Comparison of ENCODE assay signal across 1 cellular context in genomic region chr1:117673405-117673804, GRCh38.
TF ChIP-seq lines count a peak whose summit lies in the region.

No MANE protein-coding gene starts in this region.

TF ChIP-seq in K562, 482 proteins besides CTCF, POLR2A, EP300 and RAD21 (continued from another document):
- TF ChIP-seq, protein P1, sequence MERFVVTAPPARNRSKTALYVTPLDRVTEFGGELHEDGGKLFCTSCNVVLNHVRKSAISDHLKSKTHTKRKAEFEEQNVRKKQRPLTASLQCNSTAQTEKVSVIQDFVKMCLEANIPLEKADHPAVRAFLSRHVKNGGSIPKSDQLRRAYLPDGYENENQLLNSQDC (CRISPR knock-in tag; IDR thresholded peaks at IDR 0.05), result no peak
- TF ChIP-seq CBFA2T3 (IDR thresholded peaks at IDR 0.05) (peak; percentile 42), ZNF212 (CRISPR knock-in tag; IDR thresholded peaks at IDR 0.05) (no peak), TCF15 (CRISPR knock-in tag; IDR thresholded peaks at IDR 0.05) (no peak), NFXL1 (CRISPR knock-in tag; IDR thresholded peaks at IDR 0.05) (no peak), HMG20A (CRISPR knock-in tag; conservative IDR thresholded peaks at IDR 0.05) (no peak), SIX5 (IDR thresholded peaks at IDR 0.05; ENCODE audit: borderline replicate concordance in 1 of 2, insufficient read depth in 1 of 2, low read depth in 1 of 2, low read length in 2 of 2) (no peak), ZNF232 (CRISPR knock-in tag; IDR thresholded peaks at IDR 0.05) (no peak), ZFP36 (IDR thresholded peaks at IDR 0.05; ENCODE audit: low read depth, low read length, partially characterized antibody) (peak; percentile 84), RCOR1 (IDR thresholded peaks at IDR 0.05; ENCODE audit: borderline replicate concordance in 1 of 2, low read depth in 2 of 2, low read length in 2 of 2) (0 out of 4 replicates have a peak, but pooled peaks of 1 of the 2 experiments have one; percentile 13), ATF3 (IDR thresholded peaks at IDR 0.05) (0 out of 2 replicates have a peak, but pooled peaks have one; percentile 20), ATF3 (CRISPR knock-in tag; conservative IDR thresholded peaks at IDR 0.05) (no peak), BRF2 (IDR thresholded peaks at IDR 0.05; ENCODE audit: borderline replicate concordance, insufficient read depth, insufficient read length) (no peak), CCNT2 (IDR thresholded peaks at IDR 0.05; ENCODE audit: borderline replicate concordance, extremely low read depth, insufficient read length, low read depth, low read length) (no peak)
- TF ChIP-seq, protein P2, sequence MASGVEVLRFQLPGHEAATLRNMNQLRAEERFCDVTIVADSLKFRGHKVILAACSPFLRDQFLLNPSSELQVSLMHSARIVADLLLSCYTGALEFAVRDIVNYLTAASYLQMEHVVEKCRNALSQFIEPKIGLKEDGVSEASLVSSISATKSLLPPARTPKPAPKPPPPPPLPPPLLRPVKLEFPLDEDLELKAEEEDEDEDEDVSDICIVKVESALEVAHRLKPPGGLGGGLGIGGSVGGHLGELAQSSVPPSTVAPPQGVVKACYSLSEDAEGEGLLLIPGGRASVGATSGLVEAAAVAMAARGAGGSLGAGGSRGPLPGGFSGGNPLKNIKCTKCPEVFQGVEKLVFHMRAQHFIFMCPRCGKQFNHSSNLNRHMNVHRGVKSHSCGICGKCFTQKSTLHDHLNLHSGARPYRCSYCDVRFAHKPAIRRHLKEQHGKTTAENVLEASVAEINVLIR (CRISPR knock-in tag; IDR thresholded peaks at IDR 0.05), result no peak
TF ChIP-seq in K562: peak in this region for 12.
